8 cellular contexts compared by ENCODE assay signal in genomic region chr5:126595486-126596083, GRCh38. TPM values are rescaled to one million over a fixed set of nuclear protein-coding genes. Genes with fewer than 3 reads are reported as not detected.
A peak's percentile ranks its signal among the peaks of the same experiment; 100 is the strongest.
DNase-seq lines count a peak whose midpoint lies in the region; ATAC-seq, FAIRE-seq and TF ChIP-seq lines count a peak whose summit lies in the region.

No MANE protein-coding gene starts in this region.

- H3K36me3 ChIP-seq in BE2C: peaks cover 10% of the 10 kb centered on the region
- H3K36me3 ChIP-seq in HepG2 (replicated peaks in 1 of 2; ENCODE audit: control insufficient read depth in 1 of 2, insufficient read depth in 2 of 2, low read length in 2 of 2): peaks cover 2 to 8% of the 10 kb centered on the region in 2 experiments; a peak in 3 of 5 replicates
- H3K36me3 ChIP-seq in upper lobe of right lung: no peaks in the 10 kb centered on the region

- TF ChIP-seq CTCF in BE2C (IDR thresholded peaks at IDR 0.05; ENCODE audit: low read depth, low read length): no peak
- no peak for TF ChIP-seq CTCF in HepG2 (CRISPR knock-in tag; IDR thresholded peaks at IDR 0.05)
- TF ChIP-seq CTCF in upper lobe of right lung (IDR thresholded peaks at IDR 0.05): no peak

- H3K36me3 Mint-ChIP-seq in activated T-helper 2 cell treated with anti-CD3 and anti-CD28 coated beads, Interferon-gamma antibody, Interleukin-2, Interleukin-4, amounts not matched to agents 10 μg/mL and 5 μg/mL and 100 μg/mL, durations not matched to agents 14 hours and 24 hours and 36 hours (ENCODE audit: low read depth): no peaks in the 10 kb centered on the region

- H3K27ac Mint-ChIP-seq in activated T-helper 2 cell treated with anti-CD3 and anti-CD28 coated beads, Interferon-gamma antibody, Interleukin-2, Interleukin-4, amounts not matched to agents 10 μg/mL and 5 μg/mL and 100 μg/mL, durations not matched to agents 14 hours and 24 hours and 36 hours: no peak overlapping the region

- intact Hi-C loops in activated T-helper 2 cell treated with anti-CD3 and anti-CD28 coated beads, Interferon-gamma antibody, Interleukin-2, Interleukin-4, amounts not matched to agents 10 μg/mL and 5 μg/mL and 100 μg/mL, durations not matched to agents 14 hours and 24 hours and 36 hours (cut with micrococcal nuclease): no loop called here
- intact Hi-C loops in HepG2 (cut with micrococcal nuclease; ENCODE audit: unreplicated experiment) (loop anchor here (1.0 to 5.0 kb wide), 7 partner anchors 51 to 883 kb away; partner anchors contain the start of gene LMNB1), upper lobe of right lung (cut with DNase I) (loop anchor here (5.0 kb wide), 1 partner anchor 253 kb away; no protein-coding TSS in a partner anchor)

- peak overlapping the region; percentile 100 for H2AFZ ChIP-seq in HepG2 (ENCODE audit: low read length)

- DNase-seq in BE2C (no peak), HepG2 (ENCODE audit: low spot score) (no peak), upper lobe of right lung (no peak), NCI-H146 treated with DMSO at 0.1 percent for 48 hours (lab: John Stamatoyannopoulos, UW; ENCODE audit: unreplicated experiment) (no peak)
- DNase-seq in activated T-helper 2 cell treated with anti-CD3 and anti-CD28 coated beads, Interferon-gamma antibody, Interleukin-2, Interleukin-4, amounts not matched to agents 10 μg/mL and 5 μg/mL and 100 μg/mL, durations not matched to agents 14 hours and 24 hours and 36 hours (ENCODE audit: low spot score): no peak
- no peak for DNase-seq in stimulated activated CD4-positive, alpha-beta T cell treated with anti-CD3 and anti-CD28 coated beads, Interleukin-15, amount 100 ng/mL, for 24 hours

- H3K27me3 ChIP-seq in BE2C (no peaks in the 10 kb centered on the region), HepG2 (ENCODE audit: control insufficient read depth in 1 of 2, insufficient read depth in 2 of 2, low read length in 2 of 2) (no peaks in the 10 kb centered on the region; a peak in 1 of 5 replicates), upper lobe of right lung (no peaks in the 10 kb centered on the region)

- H3K4me1 ChIP-seq in BE2C (no peaks in the 10 kb centered on the region), HepG2 (ENCODE audit: insufficient read depth, low read length) (peaks cover 54% of the 10 kb centered on the region), upper lobe of right lung (peaks cover 14% of the 10 kb centered on the region)

- no peaks in the 10 kb centered on the region; the same call in 1 of the 2 replicates for H4K20me1 ChIP-seq in HepG2 (ENCODE audit: insufficient read depth, low read length)

- H3K27ac ChIP-seq in HepG2 (ENCODE audit: extremely low read length, insufficient read depth, low read length) (peak overlapping the region; percentile 86), upper lobe of right lung (peak overlapping the region; percentile 80)

- H3K4me1 Mint-ChIP-seq in activated T-helper 2 cell treated with anti-CD3 and anti-CD28 coated beads, Interferon-gamma antibody, Interleukin-2, Interleukin-4, amounts not matched to agents 10 μg/mL and 5 μg/mL and 100 μg/mL, durations not matched to agents 14 hours and 24 hours and 36 hours (ENCODE audit: low read depth): peaks cover 11% of the 10 kb centered on the region

- CTCF ChIA-PET in HepG2 (lab: Yijun Ruan, JAX; ENCODE audit: low intra/inter-chr PET ratio, low total read pairs): interaction anchor here (0.7 to 1.5 kb wide), 2 partner anchors 52 to 61 kb away, joined by 3 to 6 read pairs; no protein-coding TSS in a partner anchor

- H3K9me3 ChIP-seq in BE2C: no peaks in the 10 kb centered on the region
- no peaks in the 10 kb centered on the region for H3K9me3 ChIP-seq in HepG2 (ENCODE audit: low read length)
- H3K9me3 ChIP-seq in upper lobe of right lung: no peaks in the 10 kb centered on the region

- peak overlapping the region; percentile 87 for H3K4me3 ChIP-seq in BE2C (ENCODE audit: low read depth, low read length)
- H3K4me3 ChIP-seq in HepG2 (replicated peaks in 1 of 3; ENCODE audit: insufficient read depth in 1 of 3, low read depth in 2 of 3, low read length in 3 of 3): peak overlapping the region; percentile 57 to 85 (median 76)
- peak overlapping the region; percentile 75 for H3K4me3 ChIP-seq in upper lobe of right lung

- H3K27me3 Mint-ChIP-seq in activated T-helper 2 cell treated with anti-CD3 and anti-CD28 coated beads, Interferon-gamma antibody, Interleukin-2, Interleukin-4, amounts not matched to agents 10 μg/mL and 5 μg/mL and 100 μg/mL, durations not matched to agents 14 hours and 24 hours and 36 hours (ENCODE audit: low read depth): peaks cover 26% of the 10 kb centered on the region

- peaks cover 23% of the 10 kb centered on the region for H3K79me2 ChIP-seq in HepG2 (ENCODE audit: insufficient read depth, low read length)

- no peak for TF ChIP-seq POLR2A in HepG2 (IDR thresholded peaks at IDR 0.05; ENCODE audit: insufficient read depth in 1 of 2, low read depth in 2 of 2, low read length in 2 of 2)

- POLR2A ChIA-PET in HepG2 (lab: Yijun Ruan, JAX): interaction anchor here (0.8 to 3.3 kb wide), 16 partner anchors 10 to 477 kb away, joined by 3 to 16 read pairs (median 6); partner anchors contain the start of genes C5orf63 and LMNB1

- TF ChIP-seq RAD21 in HepG2 (CRISPR knock-in tag; IDR thresholded peaks at IDR 0.05): no peak

- peak overlapping the region; percentile 78 for H3K4me3 Mint-ChIP-seq in activated T-helper 2 cell treated with anti-CD3 and anti-CD28 coated beads, Interferon-gamma antibody, Interleukin-2, Interleukin-4, amounts not matched to agents 10 μg/mL and 5 μg/mL and 100 μg/mL, durations not matched to agents 14 hours and 24 hours and 36 hours (ENCODE audit: low read depth)

- H3K9me3 Mint-ChIP-seq in activated T-helper 2 cell treated with anti-CD3 and anti-CD28 coated beads, Interferon-gamma antibody, Interleukin-2, Interleukin-4, amounts not matched to agents 10 μg/mL and 5 μg/mL and 100 μg/mL, durations not matched to agents 14 hours and 24 hours and 36 hours: no peaks in the 10 kb centered on the region

- FAIRE-seq in HepG2 (lab: Jason Lieb, UNC): no peak

- BruUV-seq in HepG2 (replicated peaks; lab: Mats Ljungman, UMichigan): TSS peak; percentile 68

- WGBS in HepG2 (ENCODE audit: low lambda C conversion rate): 49% methylated on average over 22 of the region's 22 CpGs

- H3K9ac ChIP-seq in HepG2 (ENCODE audit: insufficient read depth, low read depth, low read length): peak overlapping the region; percentile 71

- no peak for TF ChIP-seq EP300 in HepG2 (IDR thresholded peaks at IDR 0.05; ENCODE audit: low read depth in 2 of 2, low read length in 2 of 2)
- no peak for TF ChIP-seq EP300 in HepG2 (CRISPR knock-in tag; IDR thresholded peaks at IDR 0.05; ENCODE audit: borderline replicate concordance)

- in situ Hi-C loops in HepG2 (cut with HindIII; ENCODE audit: extremely low pct_ligation_motif_present, low pct_unique_long_range_greater_than_20kb): no loop called here

- ATAC-seq in GM21786 (IDR thresholded peaks at IDR 0.05; ENCODE audit: unreplicated experiment) (peak; percentile 14), HepG2 (no peak), upper lobe of right lung (no peak), HG03159 (IDR thresholded peaks at IDR 0.05; ENCODE audit: unreplicated experiment) (no peak)

- peak overlapping the region; percentile 97 for H3K4me2 ChIP-seq in HepG2 (ENCODE audit: low read depth, low read length)

RNA-seq across cellular contexts. Expression of gene ALDH7A1, which starts 0.6 kb away (rescaled TPM):
- polyA plus RNA-seq in BE2C (2012; ENCODE audit: insufficient read depth, insufficient read length, low read depth): 76.0 TPM
- total RNA-seq in activated T-helper 2 cell treated with anti-CD3 and anti-CD28 coated beads, Interferon-gamma antibody, Interleukin-2, Interleukin-4, amounts not matched to agents 10 μg/mL and 5 μg/mL and 100 μg/mL, durations not matched to agents 14 hours and 24 hours and 36 hours: 3.1 and 3.5 TPM in 2 replicates
- total RNA-seq in HepG2 (2016; rRNA removed; fragmentation: Illumina TruSeq; extraction: Trizol) (69.0 and 132 TPM in 2 replicates), upper lobe of right lung (26.1 TPM)
- 25.5 and 27.2 TPM in 2 replicates for total RNA-seq in HepG2 (2016; cell fraction: cytosol; rRNA removed; fragmentation: Illumina TruSeq; extraction: Trizol; ENCODE audit: low read depth)
- total RNA-seq in HepG2 (2016; cell fraction: insoluble cytoplasmic fraction; rRNA removed; fragmentation: Illumina TruSeq; extraction: Trizol): 68.9 and 140 TPM in 2 replicates
- 30.4 and 36.0 TPM in 2 replicates for total RNA-seq in HepG2 (2016; cell fraction: membrane; rRNA removed; fragmentation: Illumina TruSeq; extraction: Trizol)
- 88.1 and 94.1 TPM in 2 replicates for total RNA-seq in HepG2 (2016; cell fraction: nucleus; rRNA removed; fragmentation: Illumina TruSeq; extraction: Trizol)
- 64.5 and 100 TPM in 2 replicates for polyA plus RNA-seq in HepG2 (2011; rRNA removed)
- 60.2 and 62.6 TPM in 2 replicates for polyA plus RNA-seq in HepG2 (2011; cell fraction: cytosol; rRNA removed)
- 25.1 and 27.1 TPM in 2 replicates for polyA plus RNA-seq in HepG2 (2011; cell fraction: nucleus; rRNA removed)
- 63.1 and 161 TPM in 2 replicates for polyA plus RNA-seq in HepG2 (2012)
- polyA plus RNA-seq in HepG2 (2016; cell fraction: cytosol; fragmentation: Illumina TruSeq; extraction: Trizol; ENCODE audit: low read depth): 22.7 and 28.6 TPM in 2 replicates
- 290 TPM in 2 replicates for polyA plus RNA-seq in HepG2 (2016; cell fraction: insoluble cytoplasmic fraction; fragmentation: Illumina TruSeq; extraction: Trizol; ENCODE audit: low read depth)
- polyA plus RNA-seq in HepG2 (2016; cell fraction: membrane; fragmentation: Illumina TruSeq; extraction: Trizol; ENCODE audit: low read depth): 35.9 and 40.2 TPM in 2 replicates
- polyA plus RNA-seq in HepG2 (2016; cell fraction: nucleus; fragmentation: Illumina TruSeq; extraction: Trizol; ENCODE audit: insufficient read depth, low read depth): 144 and 152 TPM in 2 replicates
- 96.9 and 101 TPM in 2 replicates for polyA minus RNA-seq in HepG2 (2011; rRNA and poly(A)+ RNA removed; ENCODE audit: low replicate concordance)
- polyA minus RNA-seq in HepG2 (2011; cell fraction: cytosol; rRNA and poly(A)+ RNA removed): 31.7 and 41.1 TPM in 2 replicates
- polyA minus RNA-seq in HepG2 (2011; cell fraction: nucleus; rRNA and poly(A)+ RNA removed): 61.4 and 63.3 TPM in 2 replicates

RNA-seq across cellular contexts. Expression of gene PHAX, which starts 5.2 kb away (rescaled TPM):
- polyA plus RNA-seq in BE2C (2012; ENCODE audit: insufficient read depth, insufficient read length, low read depth): 136 TPM
- total RNA-seq in activated T-helper 2 cell treated with anti-CD3 and anti-CD28 coated beads, Interferon-gamma antibody, Interleukin-2, Interleukin-4, amounts not matched to agents 10 μg/mL and 5 μg/mL and 100 μg/mL, durations not matched to agents 14 hours and 24 hours and 36 hours: 45.3 and 47.7 TPM in 2 replicates
- total RNA-seq in HepG2 (2016; rRNA removed; fragmentation: Illumina TruSeq; extraction: Trizol): 59.7 and 95.0 TPM in 2 replicates
- 21.2 and 23.9 TPM in 2 replicates for total RNA-seq in HepG2 (2016; cell fraction: cytosol; rRNA removed; fragmentation: Illumina TruSeq; extraction: Trizol; ENCODE audit: low read depth)
- 60.0 and 92.4 TPM in 2 replicates for total RNA-seq in HepG2 (2016; cell fraction: insoluble cytoplasmic fraction; rRNA removed; fragmentation: Illumina TruSeq; extraction: Trizol)
- total RNA-seq in HepG2 (2016; cell fraction: membrane; rRNA removed; fragmentation: Illumina TruSeq; extraction: Trizol): 13.8 and 20.4 TPM in 2 replicates
- total RNA-seq in HepG2 (2016; cell fraction: nucleus; rRNA removed; fragmentation: Illumina TruSeq; extraction: Trizol): 28.1 and 28.5 TPM in 2 replicates
- 14.5 and 20.0 TPM in 2 replicates for polyA plus RNA-seq in HepG2 (2011; rRNA removed)
- 23.7 and 29.5 TPM in 2 replicates for polyA plus RNA-seq in HepG2 (2011; cell fraction: cytosol; rRNA removed)
- 8.2 and 8.9 TPM in 2 replicates for polyA plus RNA-seq in HepG2 (2011; cell fraction: nucleus; rRNA removed)
- polyA plus RNA-seq in HepG2 (2012): 25.3 and 30.2 TPM in 2 replicates
- 5.2 and 7.4 TPM in 2 replicates for polyA plus RNA-seq in HepG2 (2016; cell fraction: cytosol; fragmentation: Illumina TruSeq; extraction: Trizol; ENCODE audit: low read depth)
- 79.7 and 90.7 TPM in 2 replicates for polyA plus RNA-seq in HepG2 (2016; cell fraction: insoluble cytoplasmic fraction; fragmentation: Illumina TruSeq; extraction: Trizol; ENCODE audit: low read depth)
- 9.3 and 9.5 TPM in 2 replicates for polyA plus RNA-seq in HepG2 (2016; cell fraction: membrane; fragmentation: Illumina TruSeq; extraction: Trizol; ENCODE audit: low read depth)
- polyA plus RNA-seq in HepG2 (2016; cell fraction: nucleus; fragmentation: Illumina TruSeq; extraction: Trizol; ENCODE audit: insufficient read depth, low read depth): 25.9 and 30.7 TPM in 2 replicates
- 13.5 and 35.0 TPM in 2 replicates for polyA minus RNA-seq in HepG2 (2011; rRNA and poly(A)+ RNA removed; ENCODE audit: low replicate concordance)
- polyA minus RNA-seq in HepG2 (2011; cell fraction: cytosol; rRNA and poly(A)+ RNA removed): 14.5 and 19.1 TPM in 2 replicates
- 21.5 and 28.7 TPM in 2 replicates for polyA minus RNA-seq in HepG2 (2011; cell fraction: nucleus; rRNA and poly(A)+ RNA removed)
- total RNA-seq in upper lobe of right lung: 23.2 TPM
